8 cellular contexts compared by ENCODE assay signal in the genomic region with DNA sequence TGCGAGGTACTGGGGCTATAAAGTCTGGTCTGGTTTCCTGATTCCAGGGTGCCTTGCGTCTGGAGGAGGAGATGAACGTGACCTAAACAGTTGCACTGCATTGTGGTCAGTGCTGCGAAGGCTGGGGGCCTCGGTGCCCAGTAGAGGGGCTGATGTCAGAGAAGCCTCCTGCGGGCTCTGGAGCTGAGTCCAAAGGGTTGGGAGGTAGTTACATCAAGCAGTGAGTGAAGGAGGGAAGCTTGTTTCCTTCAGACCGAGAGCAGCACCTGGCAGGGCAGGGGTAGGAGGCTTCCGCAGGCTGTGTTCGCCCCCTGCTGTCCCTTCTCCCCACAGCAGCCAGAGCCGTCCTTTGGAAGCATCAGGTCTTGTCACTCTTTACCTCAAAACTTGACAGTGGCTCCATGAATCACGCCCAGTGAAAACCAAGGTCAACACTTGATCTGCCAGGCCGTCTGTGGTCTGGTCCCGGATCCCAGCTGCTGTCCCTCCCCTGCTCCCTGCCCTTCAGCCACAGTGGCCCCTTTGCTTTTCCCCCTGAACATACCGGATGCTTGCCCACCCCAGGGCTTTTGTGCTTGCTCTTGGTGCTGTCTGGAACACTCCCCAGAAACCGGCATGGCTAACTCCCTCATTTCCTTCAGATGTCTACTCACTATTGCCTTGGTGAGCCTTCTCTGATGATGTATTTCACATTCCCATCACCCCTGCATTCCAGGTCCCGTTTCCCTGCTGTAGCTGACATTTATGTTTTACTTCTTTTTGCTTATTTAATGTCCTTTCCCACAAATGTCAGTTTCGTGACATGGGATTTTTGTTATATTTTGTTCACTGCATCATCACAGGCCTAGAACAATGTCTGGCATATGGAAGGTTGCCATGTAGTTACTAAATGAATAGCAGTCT. TPM values are rescaled to one million over a fixed set of nuclear protein-coding genes. Genes with fewer than 3 reads are reported as not detected.
A peak's percentile ranks its signal among the peaks of the same experiment; 100 is the strongest.
DNase-seq lines count a peak whose midpoint lies in the region; ATAC-seq and TF ChIP-seq lines count a peak whose summit lies in the region.

No MANE protein-coding gene starts in this region.

- H3K27ac ChIP-seq in 22Rv1 (no peak overlapping the region), neural cell (ENCODE audit: low read length) (no peak overlapping the region), vagina (peak overlapping the region; percentile 78)

- peaks cover 47% of the 10 kb centered on the region for H3K79me2 ChIP-seq in neural cell (replicated peaks; ENCODE audit: insufficient read depth, low read length)

- H4K20me1 ChIP-seq in neural cell (ENCODE audit: insufficient read depth): no peaks in the 10 kb centered on the region

- peaks cover 82% of the 10 kb centered on the region for H3K4me1 ChIP-seq in vagina

- TF ChIP-seq RAD21 in neural cell (conservative IDR thresholded peaks at IDR 0.05): peak; percentile 24

- H3K4me3 ChIP-seq in neural cell (ENCODE audit: low read length) (no peak overlapping the region), vagina (no peak overlapping the region)

- ATAC-seq in GM21717 (IDR thresholded peaks at IDR 0.05; ENCODE audit: unreplicated experiment): no peak

- DNase-seq in NCI-H526 (lab: John Stamatoyannopoulos, UW) (peak; percentile 53 to 80), activated T-cell treated with anti-CD3 and anti-CD28 coated beads for 1 hour (ENCODE audit: low read depth) (peak; percentile 23), fibroblast of gingiva (ENCODE audit: low read depth) (peak; percentile 75), vagina (ENCODE audit: extremely low spot score in 2 of 2) (peak in 1 of 2 donors; percentile 81)

- H3F3A ChIP-seq in neural cell (ENCODE audit: insufficient read depth, low read length, poor library complexity, severe bottlenecking): no peaks in the 10 kb centered on the region

- H3K9ac ChIP-seq in neural cell (ENCODE audit: low read length): no peak overlapping the region

- no peak overlapping the region for H2AFZ ChIP-seq in neural cell (ENCODE audit: low read depth, low read length)

- no peaks in the 10 kb centered on the region for H3K9me2 ChIP-seq in neural cell (ENCODE audit: insufficient read depth, low read length)

- no peak overlapping the region for H3K4me2 ChIP-seq in neural cell (ENCODE audit: low read length)

- TF ChIP-seq CTCF in 22Rv1 (IDR thresholded peaks at IDR 0.05) (peak; percentile 66), GM12873 (IDR thresholded peaks at IDR 0.05; ENCODE audit: insufficient read depth, low read depth, low read length, missing control alignments) (peak; percentile 88), neural cell (IDR thresholded peaks at IDR 0.05; ENCODE audit: poor library complexity, severe bottlenecking) (peak; percentile 32), vagina (IDR thresholded peaks at IDR 0.05) (peak in 2 of 3 experiments; percentile 8 to 34)

- no peaks in the 10 kb centered on the region for H3K9me3 ChIP-seq in neural cell (ENCODE audit: low read length)
- no peaks in the 10 kb centered on the region for H3K9me3 ChIP-seq in vagina

- H3K27me3 ChIP-seq in neural cell (ENCODE audit: insufficient read depth, low read depth, low read length) (no peaks in the 10 kb centered on the region), vagina (no peaks in the 10 kb centered on the region)

- H3K36me3 ChIP-seq in neural cell (ENCODE audit: insufficient read depth, low read length) (no peaks in the 10 kb centered on the region), vagina (peaks cover 0 to 23% of the 10 kb centered on the region in 2 donors)

- intact Hi-C loops in vagina (cut with DNase I): loop anchor here (10.0 kb wide), 1 partner anchor 208 kb away; no protein-coding TSS in a partner anchor

- TF ChIP-seq POLR2A in vagina (IDR thresholded peaks at IDR 0.05): no peak

- TF ChIP-seq EP300 in neural cell (conservative IDR thresholded peaks at IDR 0.05; ENCODE audit: poor library complexity, severe bottlenecking): no peak

TF ChIP-seq in neural cell, 6 proteins besides CTCF, POLR2A, EP300 and RAD21:
- peak; percentile 30 for TF ChIP-seq SMC3 (conservative IDR thresholded peaks at IDR 0.05; ENCODE audit: poor library complexity)
- no peak for TF ChIP-seq POLR2AphosphoS5 (IDR thresholded peaks at IDR 0.05)

RNA-seq across cellular contexts. Expression of a gene that starts 7.0 kb away (rescaled TPM):
- 103 and 106 TPM in 2 replicates for polyA plus RNA-seq in neural cell
- polyA minus RNA-seq in neural cell: 34.3 and 51.2 TPM in 2 replicates
- 135 TPM for total RNA-seq in vagina

RNA-seq across cellular contexts. Expression of a gene that starts 35.3 kb away (rescaled TPM):
- polyA plus RNA-seq in neural cell: 56.2 and 58.3 TPM in 2 replicates
- polyA minus RNA-seq in neural cell: 14.0 and 18.3 TPM in 2 replicates
- 71.5 TPM for total RNA-seq in vagina

Comparison
In these comparisons a context has a peak if more than half of its experiments do, and no peak if none do; other contexts are left out.
1. CTCF ChIP-seq: peak in every context shown above with its lines; median percentile 88 in GM12873; 66 in 22Rv1; 32 in neural cell; 21 in vagina.